Comparison of ENCODE assay signal across 20 cellular contexts in genomic region chr10:128624656-128625530, GRCh38.
DNase-seq lines count a peak whose midpoint lies in the region; ATAC-seq, FAIRE-seq and TF ChIP-seq lines count a peak whose summit lies in the region.
"Had no signal": no experiment of that assay in that cellular context is flagged by ENCODE, and none has a peak within 500 bp of the region (broad histone marks: within the 10 kb centered on the region; RNA-seq: fewer than 3 reads in every experiment).

No MANE protein-coding gene starts in this region.

- H3K9me3 Mint-ChIP-seq in astrocyte (ENCODE audit: unreplicated experiment) = peaks cover 4% of the 10 kb centered on the region
- no peaks in the 10 kb centered on the region for H3K9me3 Mint-ChIP-seq in stimulated activated naive CD8-positive, alpha-beta T cell treated with anti-CD3 and anti-CD28 coated beads, Interleukin-15, amount 100 ng/mL, for 72 hours
- H3K9me3 Mint-ChIP-seq: CD8-positive, alpha-beta T cell had no signal

- no peak for TF ChIP-seq POLR2A in testis (IDR thresholded peaks at IDR 0.05)

- 92 to 94% methylated on average over 18 of the region's 18 CpGs for WGBS in testis, 2 donors

- DNase-seq in AG10803 (ENCODE audit: low read depth) = peak; percentile 9
- no peak for DNase-seq in astrocyte (ENCODE audit: low read depth)
- peak in 24 of 42 donors; percentile 14 to 78 (median 42) for DNase-seq in head of caudate nucleus
- peak; percentile 61 for DNase-seq in osteoblast (ENCODE audit: insufficient read length, low spot score, missing footprints)
- no peak for DNase-seq in testis
- no peak for DNase-seq in hippocampal formation (lab: John Stamatoyannopoulos, UW)
- DNase-seq in stimulated activated naive CD8-positive, alpha-beta T cell treated with anti-CD3 and anti-CD28 coated beads, Interleukin-15, amount 100 ng/mL, for 72 hours = no peak
- DNase-seq: CD8-positive, alpha-beta T cell; DMS53; EL; H7; HFFc6; KG1; MV-4-11; NCI-H1694 treated with DMSO at 0.1 percent for 48 hours; NCI-H226; NCI-H524 had no signal

- no peak overlapping the region for H3K4me3 ChIP-seq in AG10803 (ENCODE audit: low read length)
- no peak overlapping the region for H3K4me3 ChIP-seq in astrocyte (ENCODE audit: insufficient read depth, low read depth, low read length)
- H3K4me3 ChIP-seq in osteoblast (ENCODE audit: insufficient read depth, low read length) = no peak overlapping the region
- H3K4me3 ChIP-seq in testis = no peak overlapping the region
- H3K4me3 ChIP-seq: A549; BLaER1 treated with 17β-estradiol and CSF1 and Interleukin-3, amounts not matched to agents 10 nM and 100 nM; GM12878 had no signal

- no peak for TF ChIP-seq CTCF in AG10803 (conservative IDR thresholded peaks at IDR 0.05; ENCODE audit: low read length)
- no peak for TF ChIP-seq CTCF in astrocyte (IDR thresholded peaks at IDR 0.05; ENCODE audit: insufficient read depth, low read depth, low read length)
- no peak for TF ChIP-seq CTCF in osteoblast (IDR thresholded peaks at IDR 0.05; ENCODE audit: extremely low read depth, low read depth, low read length)
- TF ChIP-seq CTCF in testis (IDR thresholded peaks at IDR 0.05) = no peak

- FAIRE-seq in astrocyte (lab: Jason Lieb, UNC) = no peak
- FAIRE-seq: A549, GM12878 had no signal

- H3K27ac Mint-ChIP-seq in astrocyte (ENCODE audit: unreplicated experiment) = peak overlapping the region; percentile 95
- peak overlapping the region in 1 of 2 donors; percentile 82 for H3K27ac Mint-ChIP-seq in stimulated activated naive CD8-positive, alpha-beta T cell treated with anti-CD3 and anti-CD28 coated beads, Interleukin-15, amount 100 ng/mL, for 72 hours
- H3K27ac Mint-ChIP-seq: CD8-positive, alpha-beta T cell; HFFc6 had no signal

- H3K79me2 ChIP-seq in astrocyte (ENCODE audit: insufficient read depth, low read length) = no peaks in the 10 kb centered on the region
- H3K79me2 ChIP-seq in osteoblast (ENCODE audit: insufficient read depth, low read length) = no peaks in the 10 kb centered on the region

- no peak overlapping the region for H3K4me2 ChIP-seq in astrocyte (ENCODE audit: low read length)
- H3K4me2 ChIP-seq in osteoblast (ENCODE audit: insufficient read depth, low read length) = no peak overlapping the region
- H3K4me2 ChIP-seq: A549; BLaER1 treated with 17β-estradiol and CSF1 and Interleukin-3, amounts not matched to agents 10 nM and 100 nM had no signal

- H4K20me1 ChIP-seq in astrocyte (ENCODE audit: insufficient read depth, low read length) = no peaks in the 10 kb centered on the region
- no peaks in the 10 kb centered on the region for H4K20me1 ChIP-seq in osteoblast (ENCODE audit: insufficient read depth, low read length)
- H4K20me1 ChIP-seq: BLaER1 treated with 17β-estradiol and CSF1 and Interleukin-3, amounts not matched to agents 10 nM and 100 nM had no signal

- H3K27me3 ChIP-seq in astrocyte (ENCODE audit: insufficient read depth, low read length) = no peaks in the 10 kb centered on the region
- H3K27me3 ChIP-seq in osteoblast (ENCODE audit: insufficient read depth, low read length) = no peaks in the 10 kb centered on the region
- no peaks in the 10 kb centered on the region for H3K27me3 ChIP-seq in testis
- H3K27me3 ChIP-seq: BLaER1 treated with 17β-estradiol and CSF1 and Interleukin-3, amounts not matched to agents 10 nM and 100 nM had no signal

- no peak for ATAC-seq in stimulated activated naive CD8-positive, alpha-beta T cell treated with anti-CD3 and anti-CD28 coated beads, Interleukin-15, amount 100 ng/mL, for 72 hours
- ATAC-seq: A549; CD8-positive, alpha-beta T cell; GM12878 had no signal

- no peak overlapping the region for H3K4me3 Mint-ChIP-seq in astrocyte (ENCODE audit: unreplicated experiment)
- no peak overlapping the region for H3K4me3 Mint-ChIP-seq in stimulated activated naive CD8-positive, alpha-beta T cell treated with anti-CD3 and anti-CD28 coated beads, Interleukin-15, amount 100 ng/mL, for 72 hours
- H3K4me3 Mint-ChIP-seq: CD8-positive, alpha-beta T cell; HFFc6 had no signal

- H3K9me3 ChIP-seq in astrocyte (ENCODE audit: insufficient read depth, low read depth, low read length) (no peaks in the 10 kb centered on the region), osteoblast (ENCODE audit: low read depth, low read length) (peaks cover 3% of the 10 kb centered on the region), testis (no peaks in the 10 kb centered on the region)
- H3K9me3 ChIP-seq: A549; BLaER1 treated with 17β-estradiol and CSF1 and Interleukin-3, amounts not matched to agents 10 nM and 100 nM had no signal

- no peaks in the 10 kb centered on the region for H3K4me1 ChIP-seq in astrocyte (ENCODE audit: insufficient read depth, low read length)
- H3K4me1 ChIP-seq in osteoblast (ENCODE audit: insufficient read depth, low read length) = no peaks in the 10 kb centered on the region
- no peaks in the 10 kb centered on the region for H3K4me1 ChIP-seq in testis
- H3K4me1 ChIP-seq: A549; BLaER1 treated with 17β-estradiol and CSF1 and Interleukin-3, amounts not matched to agents 10 nM and 100 nM had no signal

- peaks cover 27% of the 10 kb centered on the region for H3K4me1 Mint-ChIP-seq in astrocyte (ENCODE audit: low read depth, unreplicated experiment)
- no peaks in the 10 kb centered on the region for H3K4me1 Mint-ChIP-seq in stimulated activated naive CD8-positive, alpha-beta T cell treated with anti-CD3 and anti-CD28 coated beads, Interleukin-15, amount 100 ng/mL, for 72 hours

- H3K27ac ChIP-seq in astrocyte (ENCODE audit: low read depth, low read length) (no peak overlapping the region), osteoblast (ENCODE audit: low read depth, low read length) (no peak overlapping the region), testis (no peak overlapping the region)
- H3K27ac ChIP-seq: A549; BLaER1 treated with 17β-estradiol and CSF1 and Interleukin-3, amounts not matched to agents 10 nM and 100 nM had no signal

- H3K36me3 ChIP-seq in astrocyte (ENCODE audit: insufficient read depth, low read length) (no peaks in the 10 kb centered on the region), osteoblast (ENCODE audit: insufficient read depth, low read length) (no peaks in the 10 kb centered on the region), testis (ENCODE audit: low read depth, missing control alignments) (no peaks in the 10 kb centered on the region)
- H3K36me3 ChIP-seq: BLaER1 treated with 17β-estradiol and CSF1 and Interleukin-3, amounts not matched to agents 10 nM and 100 nM had no signal

- intact Hi-C loops in head of caudate nucleus (cut with DNase I) (no loop called here), testis (cut with DNase I; ENCODE audit: low total_unique reads) (no loop called here)

- H2AFZ ChIP-seq in astrocyte (ENCODE audit: low read depth, low read length) (no peak overlapping the region), osteoblast (ENCODE audit: low read length) (no peak overlapping the region)

- no peak overlapping the region for H3K9ac ChIP-seq in astrocyte (ENCODE audit: low read length)
- H3K9ac ChIP-seq: BLaER1 treated with 17β-estradiol and CSF1 and Interleukin-3, amounts not matched to agents 10 nM and 100 nM had no signal

- peaks cover 2% of the 10 kb centered on the region for H3K27me3 Mint-ChIP-seq in astrocyte (ENCODE audit: low read depth, unreplicated experiment)
- H3K27me3 Mint-ChIP-seq in stimulated activated naive CD8-positive, alpha-beta T cell treated with anti-CD3 and anti-CD28 coated beads, Interleukin-15, amount 100 ng/mL, for 72 hours = peaks cover 22% of the 10 kb centered on the region

- peaks cover 4% of the 10 kb centered on the region for H3K36me3 Mint-ChIP-seq in astrocyte (ENCODE audit: low read depth, unreplicated experiment)
- H3K36me3 Mint-ChIP-seq: CD8-positive, alpha-beta T cell had no signal

Comparison
In these comparisons a context has a peak if more than half of its experiments do, and no peak if none do; other contexts are left out.
1. DNase-seq: peak in AG10803 (single experiment), head of caudate nucleus (24 of 42) and osteoblast (single experiment); none in astrocyte (single experiment), testis (single experiment), hippocampal formation (0 of 2) and stimulated activated naive CD8-positive, alpha-beta T cell treated with anti-CD3 and anti-CD28 coated beads, Interleukin-15, amount 100 ng/mL, for 72 hours (0 of 2).